8 cellular contexts compared by ENCODE assay signal in genomic region chr1:155255243-155256100, GRCh38. TPM values are rescaled to one million over a fixed set of nuclear protein-coding genes. Genes with fewer than 3 reads are reported as not detected.
DNase-seq lines count a peak whose midpoint lies in the region; ATAC-seq and TF ChIP-seq lines count a peak whose summit lies in the region.

ENTREP3 (minus strand) TSS chr1:155255483; CDS start chr1:155254877, 606 bp downstream.

- no peaks in the 10 kb centered on the region for H3K9me3 ChIP-seq in left lung

- ATAC-seq in HG03175 (IDR thresholded peaks at IDR 0.05; ENCODE audit: unreplicated experiment) (peak; percentile 55), left lung (peak; percentile 95), GM21367 (IDR thresholded peaks at IDR 0.05; ENCODE audit: unreplicated experiment) (no peak)

- peak within 1 kb of the TSS; percentile 67 to 76 for H3K4me3 ChIP-seq in left lung

- H3K27me3 ChIP-seq in left lung, result no peaks in the 10 kb centered on the region

- peaks cover 0 to 39% of the 10 kb centered on the region in 2 donors for H3K36me3 ChIP-seq in left lung

- DNase-seq in NCI-H69 (lab: John Stamatoyannopoulos, UW) (peak; percentile 94), dermis blood vessel endothelial cell (peak; percentile 89), left lung (peak; percentile 91 to 96)
- peak; percentile 72 for DNase-seq in activated CD4-positive, alpha-beta T cell treated with anti-CD3 and anti-CD28 coated beads, Interleukin-2, amount 50 U/mL, for 1 hour
- peak; percentile 70 to 77 for DNase-seq in stimulated activated CD4-positive, alpha-beta T cell treated with anti-CD3 and anti-CD28 coated beads, Interleukin-2, amount 100 ng/mL, for 48 hours

- H3K4me1 ChIP-seq in left lung, result peaks cover 19 to 42% of the 10 kb centered on the region in 2 donors

- peak within 1 kb of the TSS; percentile 91 to 93 for H3K27ac ChIP-seq in left lung

- peak; percentile 6 for TF ChIP-seq CTCF in GM12873 (IDR thresholded peaks at IDR 0.05; ENCODE audit: insufficient read depth, low read depth, low read length, missing control alignments)
- peak in 1 of 2 donors; percentile 28 for TF ChIP-seq CTCF in left lung (IDR thresholded peaks at IDR 0.05)

- intact Hi-C loops in left lung (cut with DNase I), result no loop called here

RNA-seq across cellular contexts. Expression of gene ENTREP3, which starts in this region (rescaled TPM):
- total RNA-seq in dermis blood vessel endothelial cell (6.5 and 12.3 TPM in 2 replicates), left lung (10 to 100 TPM; 23.2 to 33.5 TPM)
